25 cellular contexts compared by ENCODE assay signal in the genomic region with DNA sequence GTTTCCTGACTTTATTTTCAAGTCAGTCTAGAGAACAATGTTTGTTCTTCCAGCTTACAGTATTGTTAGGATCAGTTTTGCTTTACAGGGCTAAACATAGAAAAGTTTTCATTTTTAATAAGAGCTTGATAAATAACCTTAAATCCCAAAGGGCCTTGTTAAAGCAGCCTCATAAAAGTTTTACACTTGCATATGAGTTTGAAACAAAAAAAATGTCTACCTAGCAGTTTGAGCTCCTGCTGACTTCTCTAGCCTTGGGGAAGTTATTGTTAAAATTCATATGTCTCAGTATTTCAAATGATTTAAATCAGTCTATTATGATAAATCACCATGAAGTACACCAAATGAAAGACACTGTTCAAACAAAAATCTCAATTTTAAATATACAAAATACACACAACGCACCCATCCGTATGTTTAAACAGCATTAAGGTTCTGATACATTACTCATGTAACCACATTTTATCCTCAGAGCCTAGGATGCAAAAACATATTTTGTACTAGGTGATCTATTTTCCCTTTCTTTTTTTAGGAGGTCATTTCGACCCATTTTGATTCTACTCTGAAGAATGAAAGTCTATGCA.
"Had no signal": no experiment of that assay in that cellular context is flagged by ENCODE, and none has a peak within 500 bp of the region (broad histone marks: within the 10 kb centered on the region; RNA-seq: fewer than 3 reads in every experiment).

No MANE protein-coding gene starts in this region.

- H3K27ac ChIP-seq: brain microvascular endothelial cell, coronary artery, dorsolateral prefrontal cortex, epithelial cell of prostate, esophagus squamous epithelium, heart left ventricle had no signal

- ATAC-seq: activated T-cell treated with anti-CD3 and anti-CD28 coated beads, Interleukin-2, amount 50 U/mL, for 72 hours; effector memory CD8-positive, alpha-beta T cell; heart left ventricle had no signal

- H3K9me3 ChIP-seq: esophagus squamous epithelium, heart left ventricle had no signal

- H3K4me3 ChIP-seq: coronary artery, dorsolateral prefrontal cortex, esophagus squamous epithelium, heart left ventricle had no signal

- H3K36me3 ChIP-seq: brain microvascular endothelial cell, esophagus squamous epithelium, heart left ventricle had no signal

- DNase-seq: activated CD4-positive, alpha-beta memory T cell treated with anti-CD3 and anti-CD28 coated beads, Interleukin-2, amount 10 ng/mL, durations not matched to agents 7 days and 5 days; activated CD4-positive, alpha-beta T cell treated with anti-CD3 and anti-CD28 coated beads for 1 hour; activated CD4-positive, alpha-beta T cell treated with anti-CD3 and anti-CD28 coated beads for 4 hours; activated CD4-positive, alpha-beta T cell treated with anti-CD3 and anti-CD28 coated beads, Interleukin-2, amount 10 ng/mL, durations not matched to agents 7 days and 5 days; activated CD4-positive, alpha-beta T cell treated with anti-CD3 and anti-CD28 coated beads, Interleukin-2, amount 50 U/mL, for 4 hours; activated CD4-positive, CD25-positive, alpha-beta regulatory T cell; activated CD8-positive, alpha-beta memory T cell treated with anti-CD3 and anti-CD28 coated beads, Interleukin-2, amount 50 U/mL, for 48 hours; activated gamma-delta T cell; activated naive CD4-positive, alpha-beta T cell treated with anti-CD3 and anti-CD28 coated beads, Interleukin-2, amount 50 U/mL, for 16 hours; activated naive CD4-positive, alpha-beta T cell treated with Interleukin-2 at 50 U/mL for 16 hours; activated T-cell treated with anti-CD3 and anti-CD28 coated beads for 4 hours; activated T-cell treated with anti-CD3 and anti-CD28 coated beads, Interleukin-2, amount 50 U/mL, for 24 hours; activated T-cell treated with anti-CD3 and anti-CD28 coated beads, Interleukin-2, amount 50 U/mL, for 72 hours; amniotic stem cell; anterior cingulate cortex; brain microvascular endothelial cell; dorsolateral prefrontal cortex; effector memory CD8-positive, alpha-beta T cell; esophagus squamous epithelium; foreskin fibroblast; glutamatergic neuron; heart left ventricle; T-helper 2 cell had no signal
